In the genomic region with DNA sequence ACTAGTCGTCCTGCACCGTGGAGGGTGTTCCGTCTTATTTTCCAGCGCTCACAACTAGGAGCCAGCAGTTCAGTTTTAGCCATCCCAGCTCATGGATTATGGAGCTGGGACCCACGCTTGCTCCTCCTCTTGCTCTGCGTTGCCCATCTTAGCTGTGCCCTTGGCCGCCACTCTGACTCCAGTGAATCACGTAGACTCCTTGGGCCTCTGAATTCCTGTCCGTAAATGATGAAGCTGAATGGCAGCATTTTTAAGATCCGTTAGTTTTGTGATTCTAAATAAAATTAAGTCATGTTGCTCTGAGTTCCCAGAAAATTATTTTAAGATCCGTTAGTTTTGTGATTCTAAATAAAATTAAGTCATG, we compare ENCODE assay signal across 1 cellular context.
TF ChIP-seq lines count a peak whose summit lies in the region.

No MANE protein-coding gene starts in this region.

TF ChIP-seq in WTC11, 78 proteins besides CTCF, POLR2A, EP300 and RAD21 (continued from another document):
- TF ChIP-seq ZNF532 (CRISPR knock-in tag; IDR thresholded peaks at IDR 0.05; ENCODE audit: borderline replicate concordance), result no peak
- TF ChIP-seq ELF4 (CRISPR knock-in tag; IDR thresholded peaks at IDR 0.05; ENCODE audit: low read depth), result no peak
- no peak for TF ChIP-seq CBFB (CRISPR knock-in tag; IDR thresholded peaks at IDR 0.05; ENCODE audit: low read depth)
- TF ChIP-seq ATF6 (CRISPR knock-in tag; IDR thresholded peaks at IDR 0.05), result no peak
- TF ChIP-seq AFF4 (CRISPR knock-in tag; IDR thresholded peaks at IDR 0.05; ENCODE audit: borderline replicate concordance), result no peak
- no peak for TF ChIP-seq GTF2I (CRISPR knock-in tag; conservative IDR thresholded peaks at IDR 0.05)
- TF ChIP-seq, protein P1, sequence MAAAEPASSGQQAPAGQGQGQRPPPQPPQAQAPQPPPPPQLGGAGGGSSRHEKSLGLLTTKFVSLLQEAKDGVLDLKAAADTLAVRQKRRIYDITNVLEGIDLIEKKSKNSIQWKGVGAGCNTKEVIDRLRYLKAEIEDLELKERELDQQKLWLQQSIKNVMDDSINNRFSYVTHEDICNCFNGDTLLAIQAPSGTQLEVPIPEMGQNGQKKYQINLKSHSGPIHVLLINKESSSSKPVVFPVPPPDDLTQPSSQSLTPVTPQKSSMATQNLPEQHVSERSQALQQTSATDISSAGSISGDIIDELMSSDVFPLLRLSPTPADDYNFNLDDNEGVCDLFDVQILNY (CRISPR knock-in tag; IDR thresholded peaks at IDR 0.05), result no peak
- no peak for TF ChIP-seq ZSCAN18 (CRISPR knock-in tag; IDR thresholded peaks at IDR 0.05)
- no peak for TF ChIP-seq OVOL2 (CRISPR knock-in tag; IDR thresholded peaks at IDR 0.05; ENCODE audit: borderline replicate concordance)
- TF ChIP-seq STAT6 (CRISPR knock-in tag; conservative IDR thresholded peaks at IDR 0.05; ENCODE audit: low read depth), result no peak
- TF ChIP-seq, protein P2, sequence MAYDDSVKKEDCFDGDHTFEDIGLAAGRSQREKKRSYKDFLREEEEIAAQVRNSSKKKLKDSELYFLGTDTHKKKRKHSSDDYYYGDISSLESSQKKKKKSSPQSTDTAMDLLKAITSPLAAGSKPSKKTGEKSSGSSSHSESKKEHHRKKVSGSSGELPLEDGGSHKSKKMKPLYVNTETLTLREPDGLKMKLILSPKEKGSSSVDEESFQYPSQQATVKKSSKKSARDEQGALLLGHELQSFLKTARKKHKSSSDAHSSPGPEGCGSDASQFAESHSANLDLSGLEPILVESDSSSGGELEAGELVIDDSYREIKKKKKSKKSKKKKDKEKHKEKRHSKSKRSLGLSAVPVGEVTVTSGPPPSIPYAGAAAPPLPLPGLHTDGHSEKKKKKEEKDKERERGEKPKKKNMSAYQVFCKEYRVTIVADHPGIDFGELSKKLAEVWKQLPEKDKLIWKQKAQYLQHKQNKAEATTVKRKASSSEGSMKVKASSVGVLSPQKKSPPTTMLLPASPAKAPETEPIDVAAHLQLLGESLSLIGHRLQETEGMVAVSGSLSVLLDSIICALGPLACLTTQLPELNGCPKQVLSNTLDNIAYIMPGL (CRISPR knock-in tag; IDR thresholded peaks at IDR 0.05), result no peak
- TF ChIP-seq ZNF232 (CRISPR knock-in tag; IDR thresholded peaks at IDR 0.05), result no peak
- TF ChIP-seq TCF7 (CRISPR knock-in tag; IDR thresholded peaks at IDR 0.05; ENCODE audit: low read depth), result no peak
- no peak for TF ChIP-seq ZNF396 (CRISPR knock-in tag; IDR thresholded peaks at IDR 0.05; ENCODE audit: borderline replicate concordance)
- TF ChIP-seq ZNF425 (CRISPR knock-in tag; conservative IDR thresholded peaks at IDR 0.05), result no peak
